In the genomic region with DNA sequence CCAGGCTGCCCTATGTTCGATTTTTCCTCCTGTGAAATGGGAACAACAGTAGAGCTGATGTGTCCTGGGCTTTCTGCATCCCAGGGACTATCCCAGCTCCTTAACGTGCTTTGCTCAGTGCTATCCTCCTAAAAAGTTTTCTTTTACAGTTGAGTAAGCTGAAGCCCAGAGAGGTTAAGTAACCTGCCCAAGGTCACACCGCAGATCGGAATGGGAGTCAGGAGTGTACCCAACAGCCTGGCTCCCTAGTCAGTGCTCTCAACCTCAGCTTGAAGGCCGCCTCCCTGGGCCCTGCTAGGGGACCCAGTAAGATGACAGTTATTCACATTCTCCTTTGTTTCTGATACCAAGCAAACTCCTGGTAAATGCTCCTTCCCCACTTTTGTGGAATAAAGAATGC, we compare ENCODE assay signal across 16 cellular contexts.
"Had no signal": no experiment of that assay in that cellular context is flagged by ENCODE, and none has a peak within 500 bp of the region (broad histone marks: within the 10 kb centered on the region; RNA-seq: fewer than 3 reads in every experiment).

No MANE protein-coding gene starts in this region.

- H3K4me3 Mint-ChIP-seq: immature natural killer cell; stimulated activated naive CD8-positive, alpha-beta T cell treated with anti-CD3 and anti-CD28 coated beads, Interleukin-15, Interleukin-2, amounts not matched to agents 100 ng/mL and 50 ng/mL, for 24 hours had no signal

- H3K36me3 Mint-ChIP-seq: immature natural killer cell; naive thymus-derived CD8-positive, alpha-beta T cell had no signal

- DNase-seq: dermis blood vessel endothelial cell; esophagus squamous epithelium; foreskin fibroblast; immature natural killer cell; kidney; left cardiac atrium; left ventricle myocardium inferior; mesendoderm; naive thymus-derived CD8-positive, alpha-beta T cell; nucleus accumbens; ovary; stimulated activated CD4-positive, alpha-beta T cell treated with anti-CD3 and anti-CD28 coated beads, Interleukin-2, amount 100 ng/mL, for 48 hours; testis; upper lobe of right lung had no signal

- H3K9me3 Mint-ChIP-seq: immature natural killer cell; naive thymus-derived CD8-positive, alpha-beta T cell; stimulated activated naive CD8-positive, alpha-beta T cell treated with anti-CD3 and anti-CD28 coated beads, Interleukin-15, Interleukin-2, amounts not matched to agents 100 ng/mL and 50 ng/mL, for 24 hours had no signal

- ATAC-seq: left cardiac atrium; naive thymus-derived CD8-positive, alpha-beta T cell; right cardiac atrium; upper lobe of right lung had no signal

- H3K27ac Mint-ChIP-seq: immature natural killer cell; stimulated activated naive CD8-positive, alpha-beta T cell treated with anti-CD3 and anti-CD28 coated beads, Interleukin-15, Interleukin-2, amounts not matched to agents 100 ng/mL and 50 ng/mL, for 24 hours had no signal
